1 cellular context compared by ENCODE assay signal in genomic region chr19:18090545-18091216, GRCh38.
TF ChIP-seq lines count a peak whose summit lies in the region.

No MANE protein-coding gene starts in this region.

TF ChIP-seq in HepG2, 621 proteins besides CTCF, POLR2A, EP300 and RAD21 (continued from another document):
- TF ChIP-seq ZNF816 (CRISPR knock-in tag; IDR thresholded peaks at IDR 0.05; ENCODE audit: borderline replicate concordance) (no peak), YY1 (IDR thresholded peaks at IDR 0.05; ENCODE audit: insufficient read depth, insufficient replicate concordance, low read depth, low read length) (no peak), ZNF484 (CRISPR knock-in tag; IDR thresholded peaks at IDR 0.05; ENCODE audit: borderline replicate concordance, low read depth) (no peak), MIXL1 (CRISPR knock-in tag; IDR thresholded peaks at IDR 0.05) (no peak), ZNF263 (CRISPR knock-in tag; IDR thresholded peaks at IDR 0.05) (peak; percentile 93), FOXP4 (CRISPR knock-in tag; IDR thresholded peaks at IDR 0.05) (no peak), NFKBIZ (CRISPR knock-in tag; IDR thresholded peaks at IDR 0.05) (no peak), ZNF660 (CRISPR knock-in tag; IDR thresholded peaks at IDR 0.05; ENCODE audit: borderline replicate concordance, low read depth) (no peak), ZNF629 (CRISPR knock-in tag; conservative IDR thresholded peaks at IDR 0.05) (peak; percentile 93), ZBTB4 (CRISPR knock-in tag; IDR thresholded peaks at IDR 0.05; ENCODE audit: borderline replicate concordance) (no peak), ZNF782 (CRISPR knock-in tag; IDR thresholded peaks at IDR 0.05; ENCODE audit: borderline replicate concordance) (no peak), ZNF205 (CRISPR knock-in tag; IDR thresholded peaks at IDR 0.05) (no peak), SRY (CRISPR knock-in tag; IDR thresholded peaks at IDR 0.05) (no peak), ZMYM3 (CRISPR knock-in tag; IDR thresholded peaks at IDR 0.05) (peak; percentile 87), NFYC (CRISPR knock-in tag; IDR thresholded peaks at IDR 0.05) (no peak), TGIF2 (CRISPR knock-in tag; IDR thresholded peaks at IDR 0.05) (no peak)
